ENCODE assay signal across 27 cellular contexts in genomic region chr16:65888201-65888600, GRCh38.
"Had no signal": no experiment of that assay in that cellular context is flagged by ENCODE, and none has a peak within 500 bp of the region (broad histone marks: within the 10 kb centered on the region; RNA-seq: fewer than 3 reads in every experiment).

No MANE protein-coding gene starts in this region.

- ATAC-seq: foreskin keratinocyte; left cardiac atrium; lower lobe of right lung; psoas muscle; right lobe of liver; stimulated activated effector memory CD8-positive, alpha-beta T cell treated with anti-CD3 and anti-CD28 coated beads, Interleukin-12 subunit alpha, Interleukin-12 subunit beta, amount 100 ng/mL, for 72 hours had no signal

- H3K4me1 Mint-ChIP-seq: immature natural killer cell; naive B cell; stimulated activated effector memory CD8-positive, alpha-beta T cell treated with anti-CD3 and anti-CD28 coated beads, Interleukin-12 subunit alpha, Interleukin-12 subunit beta, amount 100 ng/mL, for 72 hours had no signal

- H3K27ac ChIP-seq: dorsolateral prefrontal cortex, epithelial cell of prostate, esophagus muscularis mucosa, foreskin keratinocyte, left ventricle myocardium inferior, lower lobe of right lung, parathyroid adenoma, psoas muscle, right lobe of liver, tibial artery, upper lobe of left lung, vagina had no signal

- DNase-seq: cortex of kidney; dorsolateral prefrontal cortex; effector memory CD4-positive, alpha-beta T cell; immature natural killer cell; kidney; left cardiac atrium; left ventricle myocardium inferior; lower lobe of right lung; mesenchymal stem cell; naive B cell; occipital lobe; psoas muscle; retina; right lobe of liver; stimulated activated CD4-positive, alpha-beta T cell treated with anti-CD3 and anti-CD28 coated beads, Interleukin-4, amount 100 ng/mL, for 1 hour; stimulated activated CD8-positive, alpha-beta memory T cell treated with anti-CD3 and anti-CD28 coated beads, Interleukin-4, amount 100 ng/mL, for 48 hours; tibial artery; upper lobe of left lung had no signal

- H3K27ac Mint-ChIP-seq: immature natural killer cell; naive B cell; nephron; stimulated activated effector memory CD8-positive, alpha-beta T cell treated with anti-CD3 and anti-CD28 coated beads, Interleukin-12 subunit alpha, Interleukin-12 subunit beta, amount 100 ng/mL, for 72 hours; stimulated activated naive CD8-positive, alpha-beta T cell treated with anti-CD3 and anti-CD28 coated beads, Interleukin-15, Interleukin-2, amounts not matched to agents 100 ng/mL and 50 ng/mL, for 24 hours had no signal

- H3K9me3 ChIP-seq: esophagus muscularis mucosa, lower lobe of right lung, psoas muscle, right lobe of liver, tibial artery, upper lobe of left lung, vagina had no signal

- H3K4me3 ChIP-seq: dorsolateral prefrontal cortex, esophagus muscularis mucosa, left ventricle myocardium inferior, lower lobe of right lung, psoas muscle, right lobe of liver, tibial artery, upper lobe of left lung, vagina had no signal

- FAIRE-seq: endometrium, kidney had no signal

- H3K36me3 Mint-ChIP-seq: immature natural killer cell; stimulated activated effector memory CD8-positive, alpha-beta T cell treated with anti-CD3 and anti-CD28 coated beads, Interleukin-12 subunit alpha, Interleukin-12 subunit beta, amount 100 ng/mL, for 72 hours had no signal

- H3K27me3 ChIP-seq: dorsolateral prefrontal cortex, esophagus muscularis mucosa, foreskin keratinocyte, right lobe of liver, tibial artery, upper lobe of left lung, vagina had no signal

- H3K9me3 Mint-ChIP-seq: immature natural killer cell, nephron had no signal

- H3K36me3 ChIP-seq: esophagus muscularis mucosa, left ventricle myocardium inferior, lower lobe of right lung, right lobe of liver, tibial artery, upper lobe of left lung, vagina had no signal

- H3K4me3 Mint-ChIP-seq: immature natural killer cell; naive B cell; nephron; stimulated activated effector memory CD8-positive, alpha-beta T cell treated with anti-CD3 and anti-CD28 coated beads, Interleukin-12 subunit alpha, Interleukin-12 subunit beta, amount 100 ng/mL, for 72 hours; stimulated activated naive CD8-positive, alpha-beta T cell treated with anti-CD3 and anti-CD28 coated beads, Interleukin-15, Interleukin-2, amounts not matched to agents 100 ng/mL and 50 ng/mL, for 24 hours had no signal

- H3K4me1 ChIP-seq: left ventricle myocardium inferior, lower lobe of right lung, parathyroid adenoma, psoas muscle, right lobe of liver, tibial artery, upper lobe of left lung, vagina had no signal

- H3K27me3 Mint-ChIP-seq: stimulated activated naive CD8-positive, alpha-beta T cell treated with anti-CD3 and anti-CD28 coated beads, Interleukin-15, Interleukin-2, amounts not matched to agents 100 ng/mL and 50 ng/mL, for 24 hours had no signal
